ENCODE assay signal across 6 cellular contexts in the genomic region with DNA sequence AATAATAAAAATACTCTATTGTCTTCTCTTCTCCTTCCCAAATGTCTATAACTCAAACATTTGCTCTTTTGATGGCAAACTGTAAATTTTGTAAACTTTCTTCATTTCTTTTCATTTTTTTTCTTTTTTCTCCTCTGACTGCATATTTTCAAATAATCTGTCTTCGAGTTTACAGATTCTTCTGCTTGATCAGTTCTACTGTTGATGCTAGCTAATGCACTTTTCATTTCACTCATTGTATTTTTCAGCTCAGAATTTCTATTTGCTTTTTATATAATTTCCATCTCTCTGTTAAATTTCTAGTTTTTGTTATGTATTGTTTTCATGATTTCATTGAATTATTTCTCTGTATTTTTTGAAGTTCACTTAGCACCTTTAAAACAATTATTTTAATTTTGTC.
"Had no signal": no experiment of that assay in that cellular context is flagged by ENCODE, and none has a peak within 500 bp of the region (broad histone marks: within the 10 kb centered on the region; RNA-seq: fewer than 3 reads in every experiment).

No MANE protein-coding gene starts in this region.

- FAIRE-seq: HTR-8/SVneo had no signal

- H3K4me1 ChIP-seq: HAP-1 had no signal

- H3K36me3 ChIP-seq: HAP-1 had no signal

- H3K9ac ChIP-seq: GM23248 had no signal

- H3K4me3 ChIP-seq: GM23248, HAP-1 had no signal

- DNase-seq: GM23248, GOT3, H7 had no signal

- ATAC-seq: HCT116 had no signal

- H3K27ac ChIP-seq: GM23248 had no signal

- H3K9me3 ChIP-seq: HAP-1 had no signal
